In genomic region chr16:83040174-83040573, GRCh38 we compare ENCODE assay signal across 3 cellular contexts.
TF ChIP-seq lines count a peak whose summit lies in the region.

No MANE protein-coding gene starts in this region.

TF ChIP-seq in SK-N-SH, 30 proteins besides CTCF, POLR2A, EP300 and RAD21:
- TF ChIP-seq FOSL2 (IDR thresholded peaks at IDR 0.05; ENCODE audit: borderline replicate concordance, low read depth), result peak; percentile 33; the same call in 1 of the 2 replicates
- TF ChIP-seq TCF12 (IDR thresholded peaks at IDR 0.05), result peak; percentile 28; the same call in 1 of the 2 replicates
- no peak for TF ChIP-seq YY1 (IDR thresholded peaks at IDR 0.05; ENCODE audit: low read depth)

TF ChIP-seq in SK-N-SH treated with all-trans-retinoic acid at 6 μM for 48 hours, 23 proteins besides CTCF, POLR2A, EP300 and RAD21:
- TF ChIP-seq TSHZ2 (CRISPR knock-in tag; IDR thresholded peaks at IDR 0.05), result no peak
- TF ChIP-seq ISL1 (CRISPR knock-in tag; IDR thresholded peaks at IDR 0.05), result no peak
- no peak for TF ChIP-seq ESRRG (CRISPR knock-in tag; IDR thresholded peaks at IDR 0.05)
- TF ChIP-seq, protein P1, sequence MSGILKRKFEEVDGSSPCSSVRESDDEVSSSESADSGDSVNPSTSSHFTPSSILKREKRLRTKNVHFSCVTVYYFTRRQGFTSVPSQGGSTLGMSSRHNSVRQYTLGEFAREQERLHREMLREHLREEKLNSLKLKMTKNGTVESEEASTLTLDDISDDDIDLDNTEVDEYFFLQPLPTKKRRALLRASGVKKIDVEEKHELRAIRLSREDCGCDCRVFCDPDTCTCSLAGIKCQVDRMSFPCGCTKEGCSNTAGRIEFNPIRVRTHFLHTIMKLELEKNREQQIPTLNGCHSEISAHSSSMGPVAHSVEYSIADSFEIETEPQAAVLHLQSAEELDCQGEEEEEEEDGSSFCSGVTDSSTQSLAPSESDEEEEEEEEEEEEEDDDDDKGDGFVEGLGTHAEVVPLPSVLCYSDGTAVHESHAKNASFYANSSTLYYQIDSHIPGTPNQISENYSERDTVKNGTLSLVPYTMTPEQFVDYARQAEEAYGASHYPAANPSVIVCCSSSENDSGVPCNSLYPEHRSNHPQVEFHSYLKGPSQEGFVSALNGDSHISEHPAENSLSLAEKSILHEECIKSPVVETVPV (CRISPR knock-in tag; IDR thresholded peaks at IDR 0.05), result no peak
- TF ChIP-seq ZNF565 (CRISPR knock-in tag; conservative IDR thresholded peaks at IDR 0.05; ENCODE audit: low read depth), result no peak
- no peak for TF ChIP-seq CSDC2 (CRISPR knock-in tag; IDR thresholded peaks at IDR 0.05)
- TF ChIP-seq, protein P2, sequence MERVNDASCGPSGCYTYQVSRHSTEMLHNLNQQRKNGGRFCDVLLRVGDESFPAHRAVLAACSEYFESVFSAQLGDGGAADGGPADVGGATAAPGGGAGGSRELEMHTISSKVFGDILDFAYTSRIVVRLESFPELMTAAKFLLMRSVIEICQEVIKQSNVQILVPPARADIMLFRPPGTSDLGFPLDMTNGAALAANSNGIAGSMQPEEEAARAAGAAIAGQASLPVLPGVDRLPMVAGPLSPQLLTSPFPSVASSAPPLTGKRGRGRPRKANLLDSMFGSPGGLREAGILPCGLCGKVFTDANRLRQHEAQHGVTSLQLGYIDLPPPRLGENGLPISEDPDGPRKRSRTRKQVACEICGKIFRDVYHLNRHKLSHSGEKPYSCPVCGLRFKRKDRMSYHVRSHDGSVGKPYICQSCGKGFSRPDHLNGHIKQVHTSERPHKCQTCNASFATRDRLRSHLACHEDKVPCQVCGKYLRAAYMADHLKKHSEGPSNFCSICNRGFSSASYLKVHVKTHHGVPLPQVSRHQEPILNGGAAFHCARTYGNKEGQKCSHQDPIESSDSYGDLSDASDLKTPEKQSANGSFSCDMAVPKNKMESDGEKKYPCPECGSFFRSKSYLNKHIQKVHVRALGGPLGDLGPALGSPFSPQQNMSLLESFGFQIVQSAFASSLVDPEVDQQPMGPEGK (CRISPR knock-in tag; IDR thresholded peaks at IDR 0.05; ENCODE audit: borderline replicate concordance), result no peak
- no peak for TF ChIP-seq PPARA (CRISPR knock-in tag; IDR thresholded peaks at IDR 0.05; ENCODE audit: borderline replicate concordance)
- no peak for TF ChIP-seq ZNF70 (CRISPR knock-in tag; IDR thresholded peaks at IDR 0.05)
- TF ChIP-seq ARNTL (CRISPR knock-in tag; IDR thresholded peaks at IDR 0.05; ENCODE audit: borderline replicate concordance, low read depth), result no peak
- TF ChIP-seq CREB5 (CRISPR knock-in tag; IDR thresholded peaks at IDR 0.05; ENCODE audit: low read depth), result no peak
- TF ChIP-seq RARB (CRISPR knock-in tag; IDR thresholded peaks at IDR 0.05), result no peak
- TF ChIP-seq ZFP3 (CRISPR knock-in tag; IDR thresholded peaks at IDR 0.05), result no peak
- no peak for TF ChIP-seq TOX (CRISPR knock-in tag; IDR thresholded peaks at IDR 0.05; ENCODE audit: borderline replicate concordance)
- no peak for TF ChIP-seq ZFP30 (CRISPR knock-in tag; IDR thresholded peaks at IDR 0.05)
- no peak for TF ChIP-seq ZC3H10 (CRISPR knock-in tag; IDR thresholded peaks at IDR 0.05)
- no peak for TF ChIP-seq BACH2 (CRISPR knock-in tag; IDR thresholded peaks at IDR 0.05; ENCODE audit: borderline replicate concordance)
- no peak for TF ChIP-seq TCF4 (CRISPR knock-in tag; IDR thresholded peaks at IDR 0.05; ENCODE audit: borderline replicate concordance)
- no peak for TF ChIP-seq SNAI2 (CRISPR knock-in tag; IDR thresholded peaks at IDR 0.05)
- TF ChIP-seq OSR1 (CRISPR knock-in tag; IDR thresholded peaks at IDR 0.05), result no peak

TF ChIP-seq in endothelial cell of umbilical vein, 7 proteins besides CTCF, POLR2A, EP300 and RAD21:
- no peak for TF ChIP-seq JUN (IDR thresholded peaks at IDR 0.05; ENCODE audit: borderline replicate concordance, insufficient read depth, insufficient read length, low read depth)
- TF ChIP-seq EZH2 (IDR thresholded peaks at IDR 0.05; ENCODE audit: borderline replicate concordance, low read depth, low read length, severe bottlenecking), result no peak
- TF ChIP-seq POLR2AphosphoS5 (IDR thresholded peaks at IDR 0.05; ENCODE audit: insufficient read depth, low read depth, low read length), result no peak
